In genomic region chr19:36114763-36115452, GRCh38 we compare ENCODE assay signal across 8 cellular contexts. TPM values are rescaled to one million over a fixed set of nuclear protein-coding genes. Genes with fewer than 3 reads are reported as not detected.
DNase-seq lines count a peak whose midpoint lies in the region; TF ChIP-seq lines count a peak whose summit lies in the region.

TSS of gene POLR2I (minus strand) at chr19:36114875. CDS start at chr19:36114856, 19 bp downstream.

- no peak for TF ChIP-seq CTCF in GM20000 (IDR thresholded peaks at IDR 0.05; ENCODE audit: extremely low read depth, missing control alignments)

- DNase-seq in CMK (ENCODE audit: low read depth) (peak; percentile 97), GM20000 (ENCODE audit: low spot score) (peak; percentile 98), HT-29 (ENCODE audit: low spot score) (peak; percentile 100), NOMO-1 (lab: John Stamatoyannopoulos, UW; ENCODE audit: unreplicated experiment in 2 of 2) (peak; percentile 99 to 100), lung microvascular endothelial cell (ENCODE audit: low read depth in 2 of 2) (peak; percentile 100)
- peak; percentile 98 for DNase-seq in effector CD8-positive, alpha-beta T cell (lab: John Stamatoyannopoulos, UW)
- peak; percentile 98 to 100 (median 98) for DNase-seq in stimulated activated CD4-positive, alpha-beta T cell treated with anti-CD3 and anti-CD28 coated beads, TNF-alpha, amount 100 ng/mL, for 48 hours (ENCODE audit: low read depth in 3 of 3)

- POLR2A ChIA-PET in activated CD8-positive, alpha-beta memory T cell treated with anti-CD3 and anti-CD28 coated beads for 36 hours (lab: Charles Lee): interaction anchor here (0.5 to 1.9 kb wide), 11 partner anchors 11 to 1663 kb away, joined by 3 to 15 read pairs (median 3); partner anchors contain the start of genes CAPNS1 and THAP8

- CTCF ChIA-PET in activated CD8-positive, alpha-beta memory T cell treated with anti-CD3 and anti-CD28 coated beads for 36 hours (lab: Charles Lee): interaction anchor here (0.7 to 3.5 kb wide), 3 partner anchors 13 to 61 kb away, joined by 3 to 15 read pairs (median 5); partner anchors contain the start of gene THAP8

RNA-seq across cellular contexts. Expression of gene POLR2I, which starts in this region (rescaled TPM):
- total RNA-seq in HT-29 (2014; rRNA removed; shearing (Covaris generic)): 397 and 423 TPM in 2 replicates
- total RNA-seq in activated CD8-positive, alpha-beta memory T cell treated with anti-CD3 and anti-CD28 coated beads for 36 hours: 100 to 1,000 TPM; 109 to 130 TPM
- total RNA-seq in lung microvascular endothelial cell: 123 and 143 TPM in 2 replicates

Comparison
In these comparisons a context has a peak if more than half of its experiments do, and no peak if none do; other contexts are left out.
1. Peak in every context shown above with its lines: DNase-seq.